ENCODE assay signal across 1 cellular context in the genomic region with DNA sequence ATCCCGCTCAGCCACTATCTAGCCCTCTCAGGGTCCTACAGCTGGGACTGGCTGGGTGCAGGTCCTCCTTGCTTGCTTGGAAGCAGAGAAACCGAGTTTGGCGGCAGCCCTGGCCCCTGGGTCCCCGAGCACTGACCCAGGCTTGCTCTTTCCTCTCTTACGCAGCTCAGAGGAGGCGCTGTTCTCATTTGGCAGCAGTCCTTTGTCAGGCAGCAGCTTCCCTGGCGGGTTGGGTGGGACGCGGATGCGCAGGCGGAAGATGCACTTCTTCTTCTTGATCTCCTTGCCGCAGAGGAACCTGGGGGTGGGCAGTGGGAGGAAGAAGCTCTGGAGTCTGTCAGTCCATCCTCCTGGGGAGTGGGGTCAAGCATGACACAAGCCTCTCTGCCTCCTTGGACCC.
TF ChIP-seq lines count a peak whose summit lies in the region.

No MANE protein-coding gene starts in this region.

TF ChIP-seq in H1, 55 proteins besides CTCF, POLR2A, EP300 and RAD21:
- TF ChIP-seq KDM1A (IDR thresholded peaks at IDR 0.05; ENCODE audit: borderline replicate concordance, low read length) (no peak), YY1 (IDR thresholded peaks at IDR 0.05; ENCODE audit: low read depth, low read length) (no peak), BCL11A (IDR thresholded peaks at IDR 0.05; ENCODE audit: low read depth in 2 of 2, low read length in 2 of 2) (no peak), TBP (IDR thresholded peaks at IDR 0.05; ENCODE audit: low read depth, low read length) (no peak), JUN (IDR thresholded peaks at IDR 0.05; ENCODE audit: low read depth, low read length) (no peak)
- TF ChIP-seq, protein P1, sequence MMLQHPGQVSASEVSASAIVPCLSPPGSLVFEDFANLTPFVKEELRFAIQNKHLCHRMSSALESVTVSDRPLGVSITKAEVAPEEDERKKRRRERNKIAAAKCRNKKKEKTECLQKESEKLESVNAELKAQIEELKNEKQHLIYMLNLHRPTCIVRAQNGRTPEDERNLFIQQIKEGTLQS (IDR thresholded peaks at IDR 0.05; ENCODE audit: insufficient read depth, low read depth, low read length): no peak
- TF ChIP-seq, protein P2, sequence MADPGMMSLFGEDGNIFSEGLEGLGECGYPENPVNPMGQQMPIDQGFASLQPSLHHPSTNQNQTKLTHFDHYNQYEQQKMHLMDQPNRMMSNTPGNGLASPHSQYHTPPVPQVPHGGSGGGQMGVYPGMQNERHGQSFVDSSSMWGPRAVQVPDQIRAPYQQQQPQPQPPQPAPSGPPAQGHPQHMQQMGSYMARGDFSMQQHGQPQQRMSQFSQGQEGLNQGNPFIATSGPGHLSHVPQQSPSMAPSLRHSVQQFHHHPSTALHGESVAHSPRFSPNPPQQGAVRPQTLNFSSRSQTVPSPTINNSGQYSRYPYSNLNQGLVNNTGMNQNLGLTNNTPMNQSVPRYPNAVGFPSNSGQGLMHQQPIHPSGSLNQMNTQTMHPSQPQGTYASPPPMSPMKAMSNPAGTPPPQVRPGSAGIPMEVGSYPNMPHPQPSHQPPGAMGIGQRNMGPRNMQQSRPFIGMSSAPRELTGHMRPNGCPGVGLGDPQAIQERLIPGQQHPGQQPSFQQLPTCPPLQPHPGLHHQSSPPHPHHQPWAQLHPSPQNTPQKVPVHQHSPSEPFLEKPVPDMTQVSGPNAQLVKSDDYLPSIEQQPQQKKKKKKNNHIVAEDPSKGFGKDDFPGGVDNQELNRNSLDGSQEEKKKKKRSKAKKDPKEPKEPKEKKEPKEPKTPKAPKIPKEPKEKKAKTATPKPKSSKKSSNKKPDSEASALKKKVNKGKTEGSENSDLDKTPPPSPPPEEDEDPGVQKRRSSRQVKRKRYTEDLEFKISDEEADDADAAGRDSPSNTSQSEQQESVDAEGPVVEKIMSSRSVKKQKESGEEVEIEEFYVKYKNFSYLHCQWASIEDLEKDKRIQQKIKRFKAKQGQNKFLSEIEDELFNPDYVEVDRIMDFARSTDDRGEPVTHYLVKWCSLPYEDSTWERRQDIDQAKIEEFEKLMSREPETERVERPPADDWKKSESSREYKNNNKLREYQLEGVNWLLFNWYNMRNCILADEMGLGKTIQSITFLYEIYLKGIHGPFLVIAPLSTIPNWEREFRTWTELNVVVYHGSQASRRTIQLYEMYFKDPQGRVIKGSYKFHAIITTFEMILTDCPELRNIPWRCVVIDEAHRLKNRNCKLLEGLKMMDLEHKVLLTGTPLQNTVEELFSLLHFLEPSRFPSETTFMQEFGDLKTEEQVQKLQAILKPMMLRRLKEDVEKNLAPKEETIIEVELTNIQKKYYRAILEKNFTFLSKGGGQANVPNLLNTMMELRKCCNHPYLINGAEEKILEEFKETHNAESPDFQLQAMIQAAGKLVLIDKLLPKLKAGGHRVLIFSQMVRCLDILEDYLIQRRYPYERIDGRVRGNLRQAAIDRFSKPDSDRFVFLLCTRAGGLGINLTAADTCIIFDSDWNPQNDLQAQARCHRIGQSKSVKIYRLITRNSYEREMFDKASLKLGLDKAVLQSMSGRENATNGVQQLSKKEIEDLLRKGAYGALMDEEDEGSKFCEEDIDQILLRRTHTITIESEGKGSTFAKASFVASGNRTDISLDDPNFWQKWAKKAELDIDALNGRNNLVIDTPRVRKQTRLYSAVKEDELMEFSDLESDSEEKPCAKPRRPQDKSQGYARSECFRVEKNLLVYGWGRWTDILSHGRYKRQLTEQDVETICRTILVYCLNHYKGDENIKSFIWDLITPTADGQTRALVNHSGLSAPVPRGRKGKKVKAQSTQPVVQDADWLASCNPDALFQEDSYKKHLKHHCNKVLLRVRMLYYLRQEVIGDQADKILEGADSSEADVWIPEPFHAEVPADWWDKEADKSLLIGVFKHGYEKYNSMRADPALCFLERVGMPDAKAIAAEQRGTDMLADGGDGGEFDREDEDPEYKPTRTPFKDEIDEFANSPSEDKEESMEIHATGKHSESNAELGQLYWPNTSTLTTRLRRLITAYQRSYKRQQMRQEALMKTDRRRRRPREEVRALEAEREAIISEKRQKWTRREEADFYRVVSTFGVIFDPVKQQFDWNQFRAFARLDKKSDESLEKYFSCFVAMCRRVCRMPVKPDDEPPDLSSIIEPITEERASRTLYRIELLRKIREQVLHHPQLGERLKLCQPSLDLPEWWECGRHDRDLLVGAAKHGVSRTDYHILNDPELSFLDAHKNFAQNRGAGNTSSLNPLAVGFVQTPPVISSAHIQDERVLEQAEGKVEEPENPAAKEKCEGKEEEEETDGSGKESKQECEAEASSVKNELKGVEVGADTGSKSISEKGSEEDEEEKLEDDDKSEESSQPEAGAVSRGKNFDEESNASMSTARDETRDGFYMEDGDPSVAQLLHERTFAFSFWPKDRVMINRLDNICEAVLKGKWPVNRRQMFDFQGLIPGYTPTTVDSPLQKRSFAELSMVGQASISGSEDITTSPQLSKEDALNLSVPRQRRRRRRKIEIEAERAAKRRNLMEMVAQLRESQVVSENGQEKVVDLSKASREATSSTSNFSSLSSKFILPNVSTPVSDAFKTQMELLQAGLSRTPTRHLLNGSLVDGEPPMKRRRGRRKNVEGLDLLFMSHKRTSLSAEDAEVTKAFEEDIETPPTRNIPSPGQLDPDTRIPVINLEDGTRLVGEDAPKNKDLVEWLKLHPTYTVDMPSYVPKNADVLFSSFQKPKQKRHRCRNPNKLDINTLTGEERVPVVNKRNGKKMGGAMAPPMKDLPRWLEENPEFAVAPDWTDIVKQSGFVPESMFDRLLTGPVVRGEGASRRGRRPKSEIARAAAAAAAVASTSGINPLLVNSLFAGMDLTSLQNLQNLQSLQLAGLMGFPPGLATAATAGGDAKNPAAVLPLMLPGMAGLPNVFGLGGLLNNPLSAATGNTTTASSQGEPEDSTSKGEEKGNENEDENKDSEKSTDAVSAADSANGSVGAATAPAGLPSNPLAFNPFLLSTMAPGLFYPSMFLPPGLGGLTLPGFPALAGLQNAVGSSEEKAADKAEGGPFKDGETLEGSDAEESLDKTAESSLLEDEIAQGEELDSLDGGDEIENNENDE (IDR thresholded peaks at IDR 0.05; ENCODE audit: insufficient replicate concordance, low read length): no peak
- TF ChIP-seq, protein P3, sequence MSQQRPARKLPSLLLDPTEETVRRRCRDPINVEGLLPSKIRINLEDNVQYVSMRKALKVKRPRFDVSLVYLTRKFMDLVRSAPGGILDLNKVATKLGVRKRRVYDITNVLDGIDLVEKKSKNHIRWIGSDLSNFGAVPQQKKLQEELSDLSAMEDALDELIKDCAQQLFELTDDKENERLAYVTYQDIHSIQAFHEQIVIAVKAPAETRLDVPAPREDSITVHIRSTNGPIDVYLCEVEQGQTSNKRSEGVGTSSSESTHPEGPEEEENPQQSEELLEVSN (IDR thresholded peaks at IDR 0.05): no peak
